12 cellular contexts compared by ENCODE assay signal in the genomic region with DNA sequence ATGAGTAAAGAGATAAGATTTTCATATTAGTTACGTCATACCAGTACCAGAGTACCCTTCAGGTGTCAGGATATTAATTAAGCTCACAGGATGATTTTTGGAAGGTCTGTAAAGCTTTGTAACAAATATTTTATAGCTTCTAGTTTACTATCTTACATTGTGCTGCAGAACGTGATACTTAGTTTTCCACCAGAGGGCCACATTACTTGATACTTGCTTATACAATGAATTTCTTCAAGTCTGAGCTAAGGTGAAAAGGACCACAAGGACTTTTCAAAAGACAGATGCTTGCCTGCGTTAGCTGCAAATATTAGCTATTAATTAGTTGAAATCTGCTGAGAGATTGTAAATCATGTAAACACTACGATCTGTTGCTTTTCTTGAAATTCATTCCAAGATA. TPM values are rescaled to one million over a fixed set of nuclear protein-coding genes. Genes with fewer than 3 reads are reported as not detected.
DNase-seq lines count a peak whose midpoint lies in the region; ATAC-seq and TF ChIP-seq lines count a peak whose summit lies in the region.
"Had no signal": no experiment of that assay in that cellular context is flagged by ENCODE, and none has a peak within 500 bp of the region (broad histone marks: within the 10 kb centered on the region; RNA-seq: fewer than 3 reads in every experiment).

No MANE protein-coding gene starts in this region.

- ATAC-seq in HG03135 (IDR thresholded peaks at IDR 0.05; ENCODE audit: unreplicated experiment) = no peak

- no peaks in the 10 kb centered on the region for H3K9me2 ChIP-seq in PC-9 (ENCODE audit: insufficient read depth)

- no peak overlapping the region for H2AFZ ChIP-seq in PC-9

- H3K79me2 ChIP-seq in PC-9 (ENCODE audit: low read depth) = no peaks in the 10 kb centered on the region

- H3K9me3 ChIP-seq in PC-9 (ENCODE audit: insufficient read depth, low read depth) = no peaks in the 10 kb centered on the region
- H3K9me3 ChIP-seq: gastrocnemius medialis, thyroid gland had no signal

- DNase-seq in H4 (ENCODE audit: low spot score) = peak; percentile 44
- no peak for DNase-seq in PC-9
- DNase-seq in fibroblast of gingiva (ENCODE audit: low read depth) = peak; percentile 33
- DNase-seq in SW480 (ENCODE audit: low spot score) = no peak
- no peak for DNase-seq in NK-92 treated with Interleukin-12 subunit alpha and Interleukin-12 subunit beta, amount 100 ng/mL, for 24 hours (lab: John Stamatoyannopoulos, UW)
- DNase-seq in activated CD4-positive, alpha-beta T cell treated with anti-CD3 and anti-CD28 coated beads for 4 hours = no peak
- DNase-seq: gastrocnemius medialis, NCI-H510A treated with DMSO at 0.1 percent for 48 hours had no signal

- no peaks in the 10 kb centered on the region for H3K27me3 ChIP-seq in PC-9 (ENCODE audit: insufficient read depth, low read depth)
- H3K27me3 ChIP-seq: gastrocnemius medialis, thyroid gland had no signal

- no TSS peak for BruUV-seq in PC-9 (replicated peaks; lab: Mats Ljungman, UMichigan)

- no peaks in the 10 kb centered on the region; the same call in 1 of the 2 replicates for H4K20me1 ChIP-seq in PC-9 (ENCODE audit: insufficient read depth)

- CTCF ChIA-PET in PC-9 (lab: Charles Lee) = interaction anchor here (0.6 to 1.7 kb wide), 4 partner anchors 345 to 1425 kb away, joined by 3 to 7 read pairs (median 6); no protein-coding TSS in a partner anchor

- no peaks in the 10 kb centered on the region for H3F3A ChIP-seq in PC-9 (ENCODE audit: insufficient read depth, low read depth)

- no peaks in the 10 kb centered on the region for H3K4me1 ChIP-seq in PC-9 (replicated peaks; ENCODE audit: insufficient read depth)

- H3K4me2 ChIP-seq in PC-9 = no peak overlapping the region

- H3K36me3 ChIP-seq in PC-9 (ENCODE audit: low read depth) = no peaks in the 10 kb centered on the region
- H3K36me3 ChIP-seq: gastrocnemius medialis, thyroid gland had no signal

- POLR2A ChIA-PET in PC-9 (lab: Charles Lee; ENCODE audit: unreplicated experiment) = interaction anchor here (0.9 kb wide), 1 partner anchor 237 kb away, joined by 4 read pairs; no protein-coding TSS in a partner anchor

- intact Hi-C loops in PC-9 (cut with micrococcal nuclease; ENCODE audit: unreplicated experiment) = loop anchor here (5.0 to 10.0 kb wide), 2 partner anchors 238 to 340 kb away; no protein-coding TSS in a partner anchor

- no peak overlapping the region for H3K4me3 ChIP-seq in PC-9
- H3K4me3 ChIP-seq: gastrocnemius medialis, skin epidermis, thyroid gland had no signal

- TF ChIP-seq CTCF in 22Rv1 (IDR thresholded peaks at IDR 0.05) = peak; percentile 70
- peak; percentile 43; the same call in 1 of the 2 replicates for TF ChIP-seq CTCF in PC-9 (conservative IDR thresholded peaks at IDR 0.05)

- no peak overlapping the region for H3K27ac ChIP-seq in 22Rv1
- no peak overlapping the region for H3K27ac ChIP-seq in PC-9
- H3K27ac ChIP-seq: gastrocnemius medialis, skin epidermis, thyroid gland had no signal

RNA-seq across cellular contexts. Expression of gene FOXP2, which starts 12.2 kb away (rescaled TPM):
- total RNA-seq in H4 (2014; rRNA removed; shearing (Covaris generic)) = 1.7 and 2.0 TPM in 2 replicates
- total RNA-seq in PC-9 (2021) = 1.2 and 4.3 TPM in 2 replicates

Comparison
In these comparisons a context has a peak if more than half of its experiments do, and no peak if none do; other contexts are left out.
1. DNase-seq: peak in H4 (single experiment) and fibroblast of gingiva (single experiment); none in PC-9 (0 of 2), SW480 (single experiment), NK-92 treated with Interleukin-12 subunit alpha and Interleukin-12 subunit beta, amount 100 ng/mL, for 24 hours (single experiment) and activated CD4-positive, alpha-beta T cell treated with anti-CD3 and anti-CD28 coated beads for 4 hours (0 of 2).